ENCODE assay signal across 23 cellular contexts in the genomic region with DNA sequence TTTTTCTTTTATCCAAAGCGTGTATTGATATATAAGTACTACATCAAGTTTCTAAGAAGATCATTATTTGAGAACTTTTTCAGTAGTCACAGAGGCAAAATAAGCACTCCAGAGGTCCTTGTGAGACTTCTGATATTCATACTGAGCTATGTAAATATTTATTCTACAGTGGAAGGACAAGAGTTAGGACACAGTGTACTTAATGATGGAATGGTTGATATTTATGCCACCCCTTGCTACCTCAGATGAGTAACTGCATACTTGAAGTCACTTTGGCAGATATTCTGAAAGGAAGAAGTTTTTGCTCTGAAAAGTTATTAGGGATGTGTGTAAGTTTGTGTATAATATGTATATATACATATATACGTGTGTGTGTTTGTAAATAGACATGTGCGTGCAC. TPM values are rescaled to one million over a fixed set of nuclear protein-coding genes. Genes with fewer than 3 reads are reported as not detected.
"Had no signal": no experiment of that assay in that cellular context is flagged by ENCODE, and none has a peak within 500 bp of the region (broad histone marks: within the 10 kb centered on the region; RNA-seq: fewer than 3 reads in every experiment).

No MANE protein-coding gene starts in this region.

- H3K79me2 ChIP-seq: hepatocyte had no signal

- DNase-seq: effector memory CD8-positive, alpha-beta T cell; foreskin keratinocyte; head of caudate nucleus; left colon; mammary epithelial cell; mucosa of descending colon; naive thymus-derived CD8-positive, alpha-beta T cell; posterior cingulate gyrus; sigmoid colon; stimulated activated CD4-positive, alpha-beta T cell treated with anti-CD3 and anti-CD28 coated beads, Interleukin-2, amount 100 ng/mL, for 48 hours; stimulated activated naive CD4-positive, alpha-beta T cell treated with Interleukin-2 at 50 U/mL for 16 hours; trophoblast cell had no signal

- FAIRE-seq: urothelium cell line had no signal

- H3K4me3 ChIP-seq: esophagus muscularis mucosa, hepatocyte, mucosa of descending colon, sigmoid colon, smooth muscle cell had no signal

- H3K9me3 Mint-ChIP-seq: effector memory CD8-positive, alpha-beta T cell had no signal

- H3K27me3 ChIP-seq: esophagus muscularis mucosa, foreskin keratinocyte, neutrophil, sigmoid colon had no signal

- H3K27ac ChIP-seq: epithelial cell of prostate, foreskin keratinocyte, hepatocyte, neutrophil, sigmoid colon had no signal

- H3K4me3 Mint-ChIP-seq: dendritic cell treated with granulocyte-macrophage colony-stimulating factor and Interleukin-4, amounts not matched to agents 40 ng/mL and 50 ng/mL, for 4 days; effector memory CD8-positive, alpha-beta T cell; naive thymus-derived CD8-positive, alpha-beta T cell had no signal

- H3K27ac Mint-ChIP-seq: dendritic cell treated with granulocyte-macrophage colony-stimulating factor and Interleukin-4, amounts not matched to agents 40 ng/mL and 50 ng/mL, for 4 days; effector memory CD8-positive, alpha-beta T cell; naive thymus-derived CD8-positive, alpha-beta T cell had no signal

- H3K4me1 ChIP-seq: foreskin keratinocyte, sigmoid colon had no signal

- H3K4me2 ChIP-seq: hepatocyte, smooth muscle cell had no signal

- H3K4me1 Mint-ChIP-seq: naive thymus-derived CD8-positive, alpha-beta T cell had no signal

- ATAC-seq: effector memory CD8-positive, alpha-beta T cell; foreskin keratinocyte; left colon; mucosa of descending colon; naive thymus-derived CD8-positive, alpha-beta T cell had no signal

- H3K36me3 ChIP-seq: esophagus muscularis mucosa, neutrophil, sigmoid colon had no signal

- H2AFZ ChIP-seq: hepatocyte had no signal

- H3K9me3 ChIP-seq: neutrophil, sigmoid colon had no signal

RNA-seq across cellular contexts. Expression of a gene that starts 30.3 kb away (rescaled TPM):
- total RNA-seq: esophagus muscularis mucosa; foreskin keratinocyte; hepatocyte; kidney epithelial cell; left colon; liver; mammary epithelial cell; mucosa of descending colon; naive thymus-derived CD8-positive, alpha-beta T cell; osteocyte; pulmonary artery endothelial cell; sigmoid colon; smooth muscle cell had no signal
